2 cellular contexts compared by ENCODE assay signal in the genomic region with DNA sequence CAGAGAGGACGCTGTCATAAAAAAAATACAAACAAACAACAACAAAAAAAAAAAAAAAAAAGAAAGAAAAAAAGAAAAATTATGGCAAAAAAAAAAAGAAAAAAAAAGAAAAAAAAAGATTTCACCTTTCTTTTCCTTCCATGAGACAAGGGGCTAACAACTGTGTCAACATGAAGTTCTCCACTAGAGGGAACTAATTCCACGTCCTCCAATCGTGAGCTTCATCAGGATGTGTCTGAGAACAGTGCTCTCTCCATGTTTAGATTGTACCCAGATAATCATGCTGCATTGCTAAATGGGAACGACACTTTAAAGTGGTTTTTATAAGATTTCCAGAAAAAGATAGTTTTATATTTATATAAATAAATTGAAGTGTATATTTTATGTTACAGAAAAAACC.
TF ChIP-seq lines count a peak whose summit lies in the region.

No MANE protein-coding gene starts in this region.

TF ChIP-seq in GM23338, 12 proteins besides CTCF, POLR2A, EP300 and RAD21 (continues in another document):
- TF ChIP-seq EZH2 (IDR thresholded peaks at IDR 0.05; ENCODE audit: low read depth, unreplicated experiment) (no peak), JUNB (IDR thresholded peaks at IDR 0.05; ENCODE audit: unreplicated experiment) (no peak), STAT1 (IDR thresholded peaks at IDR 0.05; ENCODE audit: unreplicated experiment) (no peak), EZH2phosphoT487 (IDR thresholded peaks at IDR 0.05; ENCODE audit: unreplicated experiment) (no peak), CREB1 (CRISPR knock-in tag; IDR thresholded peaks at IDR 0.05; ENCODE audit: low read depth) (no peak), ZNF462 (CRISPR knock-in tag; IDR thresholded peaks at IDR 0.05) (no peak), ZNF331 (CRISPR knock-in tag; IDR thresholded peaks at IDR 0.05; ENCODE audit: low read depth) (no peak), NANOG (IDR thresholded peaks at IDR 0.05; ENCODE audit: borderline replicate concordance) (no peak)
- TF ChIP-seq, protein P1, sequence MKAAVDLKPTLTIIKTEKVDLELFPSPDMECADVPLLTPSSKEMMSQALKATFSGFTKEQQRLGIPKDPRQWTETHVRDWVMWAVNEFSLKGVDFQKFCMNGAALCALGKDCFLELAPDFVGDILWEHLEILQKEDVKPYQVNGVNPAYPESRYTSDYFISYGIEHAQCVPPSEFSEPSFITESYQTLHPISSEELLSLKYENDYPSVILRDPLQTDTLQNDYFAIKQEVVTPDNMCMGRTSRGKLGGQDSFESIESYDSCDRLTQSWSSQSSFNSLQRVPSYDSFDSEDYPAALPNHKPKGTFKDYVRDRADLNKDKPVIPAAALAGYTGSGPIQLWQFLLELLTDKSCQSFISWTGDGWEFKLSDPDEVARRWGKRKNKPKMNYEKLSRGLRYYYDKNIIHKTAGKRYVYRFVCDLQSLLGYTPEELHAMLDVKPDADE (IDR thresholded peaks at IDR 0.05): no peak
- TF ChIP-seq, protein P2, sequence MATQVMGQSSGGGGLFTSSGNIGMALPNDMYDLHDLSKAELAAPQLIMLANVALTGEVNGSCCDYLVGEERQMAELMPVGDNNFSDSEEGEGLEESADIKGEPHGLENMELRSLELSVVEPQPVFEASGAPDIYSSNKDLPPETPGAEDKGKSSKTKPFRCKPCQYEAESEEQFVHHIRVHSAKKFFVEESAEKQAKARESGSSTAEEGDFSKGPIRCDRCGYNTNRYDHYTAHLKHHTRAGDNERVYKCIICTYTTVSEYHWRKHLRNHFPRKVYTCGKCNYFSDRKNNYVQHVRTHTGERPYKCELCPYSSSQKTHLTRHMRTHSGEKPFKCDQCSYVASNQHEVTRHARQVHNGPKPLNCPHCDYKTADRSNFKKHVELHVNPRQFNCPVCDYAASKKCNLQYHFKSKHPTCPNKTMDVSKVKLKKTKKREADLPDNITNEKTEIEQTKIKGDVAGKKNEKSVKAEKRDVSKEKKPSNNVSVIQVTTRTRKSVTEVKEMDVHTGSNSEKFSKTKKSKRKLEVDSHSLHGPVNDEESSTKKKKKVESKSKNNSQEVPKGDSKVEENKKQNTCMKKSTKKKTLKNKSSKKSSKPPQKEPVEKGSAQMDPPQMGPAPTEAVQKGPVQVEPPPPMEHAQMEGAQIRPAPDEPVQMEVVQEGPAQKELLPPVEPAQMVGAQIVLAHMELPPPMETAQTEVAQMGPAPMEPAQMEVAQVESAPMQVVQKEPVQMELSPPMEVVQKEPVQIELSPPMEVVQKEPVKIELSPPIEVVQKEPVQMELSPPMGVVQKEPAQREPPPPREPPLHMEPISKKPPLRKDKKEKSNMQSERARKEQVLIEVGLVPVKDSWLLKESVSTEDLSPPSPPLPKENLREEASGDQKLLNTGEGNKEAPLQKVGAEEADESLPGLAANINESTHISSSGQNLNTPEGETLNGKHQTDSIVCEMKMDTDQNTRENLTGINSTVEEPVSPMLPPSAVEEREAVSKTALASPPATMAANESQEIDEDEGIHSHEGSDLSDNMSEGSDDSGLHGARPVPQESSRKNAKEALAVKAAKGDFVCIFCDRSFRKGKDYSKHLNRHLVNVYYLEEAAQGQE (IDR thresholded peaks at IDR 0.05; ENCODE audit: unreplicated experiment): no peak

TF ChIP-seq in IMR-90, 13 proteins besides CTCF, POLR2A, EP300 and RAD21:
- TF ChIP-seq MAFK (IDR thresholded peaks at IDR 0.05; ENCODE audit: low read depth, low read length) (no peak), SMC3 (IDR thresholded peaks at IDR 0.05; ENCODE audit: low read depth, low read length) (peak; percentile 51), USF2 (IDR thresholded peaks at IDR 0.05; ENCODE audit: low read depth, low read length) (no peak), BHLHE40 (IDR thresholded peaks at IDR 0.05; ENCODE audit: low read depth, low read length) (no peak), MAZ (IDR thresholded peaks at IDR 0.05; ENCODE audit: borderline replicate concordance, low read depth, low read length) (no peak), RCOR1 (IDR thresholded peaks at IDR 0.05; ENCODE audit: insufficient replicate concordance, low read length) (no peak), CEBPB (IDR thresholded peaks at IDR 0.05; ENCODE audit: low read depth, low read length) (no peak)
